20 cellular contexts compared by ENCODE assay signal in genomic region chr22:47396105-47396504, GRCh38.
"Had no signal": no experiment of that assay in that cellular context is flagged by ENCODE, and none has a peak within 500 bp of the region (broad histone marks: within the 10 kb centered on the region; RNA-seq: fewer than 3 reads in every experiment).

No MANE protein-coding gene starts in this region.

- H3K4me3 Mint-ChIP-seq: activated CD8-positive, alpha-beta T cell treated with anti-CD3 and anti-CD28 coated beads, Interleukin-2, amount 10 ng/mL, durations not matched to agents 7 days and 5 days; activated naive CD4-positive, alpha-beta T cell treated with anti-CD3 and anti-CD28 coated beads for 36 hours; activated naive CD8-positive, alpha-beta T cell; T-helper 1 cell treated with Interleukin-12 subunit alpha and Interleukin-12 subunit beta and Interleukin-4 antibody, amounts not matched to agents 30 μg/mL and 1 μg/mL, for 36 hours had no signal

- H3K9ac ChIP-seq: KMS-11 had no signal

- H3K27ac ChIP-seq: KMS-11, RWPE1 had no signal

- H3K9me3 Mint-ChIP-seq: activated naive CD4-positive, alpha-beta T cell treated with anti-CD3 and anti-CD28 coated beads for 36 hours; T-helper 1 cell treated with Interleukin-12 subunit alpha and Interleukin-12 subunit beta and Interleukin-4 antibody, amounts not matched to agents 30 μg/mL and 1 μg/mL, for 36 hours had no signal

- DNase-seq: activated CD4-positive, alpha-beta T cell treated with anti-CD3 and anti-CD28 coated beads for 48 hours; activated CD4-positive, alpha-beta T cell treated with anti-CD3 and anti-CD28 coated beads, Interleukin-2, amount 50 U/mL, for 4 hours; activated CD8-positive, alpha-beta memory T cell treated with anti-CD3 and anti-CD28 coated beads, Interleukin-2, amount 50 U/mL, for 48 hours; activated CD8-positive, alpha-beta T cell treated with anti-CD3 and anti-CD28 coated beads, Interleukin-2, amount 10 ng/mL, durations not matched to agents 7 days and 5 days; activated gamma-delta T cell; activated naive CD4-positive, alpha-beta T cell treated with anti-CD3 and anti-CD28 coated beads for 36 hours; activated T-cell treated with anti-CD3 and anti-CD28 coated beads, Interleukin-2, amount 50 U/mL, for 1 hour; cerebellar nuclear complex; NCI-H1436 treated with DMSO at 0.1 percent for 48 hours; NCI-H187; NCI-H2081 treated with DMSO at 0.1 percent for 48 hours; NCI-H446 treated with DMSO at 0.1 percent for 48 hours; NCI-H524 treated with DMSO at 0.1 percent for 48 hours; NK-92 treated with Interleukin-12 subunit alpha and Interleukin-12 subunit beta, amount 100 ng/mL, for 24 hours; OCI-M1; Right ventricle myocardium superior had no signal

- H3K4me2 ChIP-seq: KMS-11 had no signal

- H3K27me3 Mint-ChIP-seq: activated naive CD8-positive, alpha-beta T cell had no signal

- H3K36me3 Mint-ChIP-seq: activated naive CD8-positive, alpha-beta T cell had no signal

- H3K27ac Mint-ChIP-seq: activated CD8-positive, alpha-beta T cell treated with anti-CD3 and anti-CD28 coated beads, Interleukin-2, amount 10 ng/mL, durations not matched to agents 7 days and 5 days; activated naive CD4-positive, alpha-beta T cell treated with anti-CD3 and anti-CD28 coated beads for 36 hours; activated naive CD8-positive, alpha-beta T cell; T-helper 1 cell treated with Interleukin-12 subunit alpha and Interleukin-12 subunit beta and Interleukin-4 antibody, amounts not matched to agents 30 μg/mL and 1 μg/mL, for 36 hours had no signal
